Comparison of ENCODE assay signal across 1 cellular context in the genomic region with DNA sequence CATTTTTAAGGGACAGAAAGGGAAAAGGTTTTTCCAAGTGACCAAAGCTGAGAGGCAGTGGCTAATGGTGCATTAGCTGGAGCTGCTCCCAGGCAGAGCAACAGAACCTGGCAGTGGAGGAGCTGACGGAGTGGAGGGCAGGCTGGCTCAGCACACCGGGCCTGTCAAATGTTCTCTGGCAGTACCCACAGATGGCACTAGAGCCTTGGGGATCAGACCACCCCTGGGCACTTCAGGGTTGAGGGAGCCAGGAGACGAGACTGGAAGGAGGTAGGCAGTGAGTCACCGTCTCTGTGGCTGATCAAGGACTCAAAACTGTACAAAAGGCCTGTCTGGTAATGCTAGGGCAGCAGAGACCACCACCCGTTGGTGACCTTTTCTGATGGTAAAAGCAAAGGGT.
TF ChIP-seq lines count a peak whose summit lies in the region.

No MANE protein-coding gene starts in this region.

TF ChIP-seq in GM23338, 12 proteins besides CTCF, POLR2A, EP300 and RAD21 (continued from another document):
- no peak for TF ChIP-seq ZNF462 (CRISPR knock-in tag; IDR thresholded peaks at IDR 0.05)
- TF ChIP-seq ZNF331 (CRISPR knock-in tag; IDR thresholded peaks at IDR 0.05; ENCODE audit: low read depth) = no peak
- no peak for TF ChIP-seq POLR2AphosphoS5 (IDR thresholded peaks at IDR 0.05; ENCODE audit: low read depth)
- no peak for TF ChIP-seq REST (IDR thresholded peaks at IDR 0.05; ENCODE audit: unreplicated experiment)
- TF ChIP-seq STAT1 (IDR thresholded peaks at IDR 0.05; ENCODE audit: unreplicated experiment) = no peak
- TF ChIP-seq EZH2phosphoT487 (IDR thresholded peaks at IDR 0.05; ENCODE audit: unreplicated experiment) = no peak
- no peak for TF ChIP-seq ETS1 (IDR thresholded peaks at IDR 0.05)
- no peak for TF ChIP-seq JUNB (IDR thresholded peaks at IDR 0.05; ENCODE audit: unreplicated experiment)
- no peak for TF ChIP-seq EZH2 (IDR thresholded peaks at IDR 0.05; ENCODE audit: low read depth, unreplicated experiment)
- TF ChIP-seq CREB1 (CRISPR knock-in tag; IDR thresholded peaks at IDR 0.05; ENCODE audit: low read depth) = no peak
